ENCODE assay signal across 8 cellular contexts in the genomic region with DNA sequence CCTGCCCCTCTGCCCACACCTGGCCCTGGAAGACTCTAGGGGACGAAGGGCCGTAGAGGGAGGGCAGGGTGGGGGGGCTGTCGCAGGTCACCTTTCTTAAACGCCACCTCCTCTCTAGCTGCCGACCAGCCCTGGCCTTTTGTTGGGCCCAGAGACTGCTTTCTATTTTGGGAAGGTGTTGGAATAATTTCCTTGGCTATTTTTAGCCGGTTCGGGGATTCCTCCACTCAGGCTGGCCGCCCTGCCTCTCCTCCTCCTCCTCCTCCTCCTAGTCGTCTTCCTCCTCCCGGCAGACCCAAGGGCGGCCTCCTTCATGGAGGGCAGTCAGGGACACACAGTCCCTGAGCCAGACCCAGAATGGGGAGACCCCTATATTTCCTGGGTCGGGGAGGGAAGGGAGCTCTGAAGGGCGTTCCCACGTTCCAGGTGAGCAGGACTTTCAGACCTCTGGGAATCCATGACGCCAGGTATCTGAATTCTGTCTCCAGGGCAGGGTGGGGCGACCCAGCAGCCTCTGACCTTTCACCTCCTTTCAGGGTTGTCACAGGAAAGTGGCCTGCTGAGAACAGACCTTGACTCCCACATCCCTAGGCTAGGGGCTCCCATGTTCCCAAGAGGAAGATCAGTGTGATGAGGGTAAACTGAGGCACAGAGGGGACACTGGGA. TPM values are rescaled to one million over a fixed set of nuclear protein-coding genes. Genes with fewer than 3 reads are reported as not detected.
DNase-seq lines count a peak whose midpoint lies in the region; ATAC-seq and TF ChIP-seq lines count a peak whose summit lies in the region.

No MANE protein-coding gene starts in this region.

- peaks cover 0 to 14% of the 10 kb centered on the region in 2 donors for H3K4me1 ChIP-seq in breast epithelium
- peaks cover 12 to 29% (median 21%) of the 10 kb centered on the region in 4 donors for H3K4me1 ChIP-seq in liver (ENCODE audit: control insufficient read depth in 4 of 4, insufficient read depth in 4 of 4, low read length in 3 of 4)
- H3K4me1 ChIP-seq in thoracic aorta (ENCODE audit: control insufficient read depth in 1 of 2, low read depth in 2 of 2), result peaks cover 5 to 24% of the 10 kb centered on the region in 2 donors

- H3K36me3 ChIP-seq in breast epithelium (no peaks in the 10 kb centered on the region), liver (ENCODE audit: control insufficient read depth in 4 of 4, insufficient read depth in 3 of 4, low read depth in 1 of 4, low read length in 3 of 4) (no peaks in the 10 kb centered on the region), thoracic aorta (no peaks in the 10 kb centered on the region)

- peak overlapping the region in 1 of 2 donors; percentile 26 for H3K9ac ChIP-seq in liver (ENCODE audit: low read depth in 1 of 2, low read length in 2 of 2)

- DNase-seq in T-helper 1 cell (no peak), breast epithelium (ENCODE audit: low spot score in 2 of 2) (peak in 1 of 2 donors; percentile 30), thoracic aorta (ENCODE audit: low spot score) (no peak), NCI-H345 (lab: John Stamatoyannopoulos, UW) (no peak)

- H3K27ac ChIP-seq in breast epithelium, result peak overlapping the region; percentile 83 to 95
- peak overlapping the region; percentile 66 to 77 for H3K27ac ChIP-seq in liver (ENCODE audit: low read depth in 1 of 2, low read length in 2 of 2)
- H3K27ac ChIP-seq in thoracic aorta, result peak overlapping the region; percentile 80 to 84

- peaks cover 17% of the 10 kb centered on the region for H3K4me1 Mint-ChIP-seq in T-helper 1 cell treated with Interleukin-12 subunit alpha and Interleukin-12 subunit beta and Interleukin-4 antibody, amounts not matched to agents 30 μg/mL and 1 μg/mL, for 36 hours (ENCODE audit: low read depth)

- H3K27me3 Mint-ChIP-seq in T-helper 1 cell treated with Interleukin-12 subunit alpha and Interleukin-12 subunit beta and Interleukin-4 antibody, amounts not matched to agents 30 μg/mL and 1 μg/mL, for 36 hours (ENCODE audit: low read depth), result peaks cover 27% of the 10 kb centered on the region

- H3K27ac Mint-ChIP-seq in T-helper 1 cell treated with Interleukin-12 subunit alpha and Interleukin-12 subunit beta and Interleukin-4 antibody, amounts not matched to agents 30 μg/mL and 1 μg/mL, for 36 hours, result no peak overlapping the region

- ATAC-seq in thoracic aorta (ENCODE audit: insufficient number of reproducible peaks, low FRiP score, low read depth), result peak; percentile 66
- no peak for ATAC-seq in HG03039 (IDR thresholded peaks at IDR 0.05; ENCODE audit: unreplicated experiment)
- ATAC-seq in HG03442 (IDR thresholded peaks at IDR 0.05; ENCODE audit: unreplicated experiment), result no peak

- no peaks in the 10 kb centered on the region for H3K9me3 Mint-ChIP-seq in T-helper 1 cell treated with Interleukin-12 subunit alpha and Interleukin-12 subunit beta and Interleukin-4 antibody, amounts not matched to agents 30 μg/mL and 1 μg/mL, for 36 hours

- intact Hi-C loops in breast epithelium (cut with DNase I; ENCODE audit: low total_unique reads), result no loop called here

- no peak for TF ChIP-seq RAD21 in liver (IDR thresholded peaks at IDR 0.05)

- TF ChIP-seq CTCF in breast epithelium (IDR thresholded peaks at IDR 0.05) (no peak), liver (IDR thresholded peaks at IDR 0.05; ENCODE audit: low read depth, low read length, missing input control) (no peak), thoracic aorta (IDR thresholded peaks at IDR 0.05) (no peak)

- 34% methylated on average over 16 of the region's 16 CpGs for WGBS in liver

- H3K4me3 ChIP-seq in breast epithelium (peak overlapping the region; percentile 48 to 70 (median 65)), liver (ENCODE audit: low read depth in 1 of 3, low read length in 3 of 3) (peak overlapping the region in 1 of 3 donors; percentile 52), thoracic aorta (peak overlapping the region; percentile 73)

- TF ChIP-seq POLR2A in breast epithelium (IDR thresholded peaks at IDR 0.05), result no peak

- peak overlapping the region; percentile 53 for H3K4me3 Mint-ChIP-seq in T-helper 1 cell treated with Interleukin-12 subunit alpha and Interleukin-12 subunit beta and Interleukin-4 antibody, amounts not matched to agents 30 μg/mL and 1 μg/mL, for 36 hours

- H3K36me3 Mint-ChIP-seq in T-helper 1 cell treated with Interleukin-12 subunit alpha and Interleukin-12 subunit beta and Interleukin-4 antibody, amounts not matched to agents 30 μg/mL and 1 μg/mL, for 36 hours (ENCODE audit: low read depth), result no peaks in the 10 kb centered on the region

- H3K9me3 ChIP-seq in breast epithelium (no peaks in the 10 kb centered on the region), liver (ENCODE audit: control insufficient read depth in 4 of 4, low read length in 3 of 4) (no peaks in the 10 kb centered on the region), thoracic aorta (no peaks in the 10 kb centered on the region)

- H3K27me3 ChIP-seq in breast epithelium (no peaks in the 10 kb centered on the region), liver (ENCODE audit: control insufficient read depth in 4 of 4, insufficient read depth in 4 of 4, low read length in 3 of 4) (no peaks in the 10 kb centered on the region), thoracic aorta (replicated peaks; ENCODE audit: insufficient read depth) (no peaks in the 10 kb centered on the region)

TF ChIP-seq in liver, 16 proteins besides CTCF, POLR2A, EP300 and RAD21:
- peak in 1 of 2 donors; percentile 13 for TF ChIP-seq HNF4A (conservative IDR thresholded peaks at IDR 0.05)
- TF ChIP-seq, protein P1, sequence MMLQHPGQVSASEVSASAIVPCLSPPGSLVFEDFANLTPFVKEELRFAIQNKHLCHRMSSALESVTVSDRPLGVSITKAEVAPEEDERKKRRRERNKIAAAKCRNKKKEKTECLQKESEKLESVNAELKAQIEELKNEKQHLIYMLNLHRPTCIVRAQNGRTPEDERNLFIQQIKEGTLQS (IDR thresholded peaks at IDR 0.05), result no peak
- peak; percentile 39 to 47 for TF ChIP-seq RXRA (IDR thresholded peaks at IDR 0.05)

RNA-seq across cellular contexts. Expression of a gene that starts 19.9 kb away (rescaled TPM):
- total RNA-seq in breast epithelium, result 100 to 1,000 TPM; 136 to 301 (median 172) TPM
- total RNA-seq in liver, result 10 to 100 TPM; 11.6 to 81.3 TPM
- polyA plus RNA-seq in liver, result 10 to 100 TPM; 83.4 to 86.3 TPM
- 100 to 1,000 TPM; 430 to 498 TPM for total RNA-seq in thoracic aorta

RNA-seq across cellular contexts. Expression of a gene that starts 39.0 kb away (rescaled TPM):
- total RNA-seq in breast epithelium, result 10 to 100 TPM; 13.1 to 25.2 (median 15.7) TPM
- 10 to 100 TPM in 1 of 2 donors, 1 to 10 TPM in 1; 5.6 to 38.5 TPM for total RNA-seq in liver
- 1 to 10 TPM in 1 of 2 donors, under 1 TPM in 1; 0.97 to 6.2 TPM for polyA plus RNA-seq in liver
- total RNA-seq in thoracic aorta, result 10 to 100 TPM; 23.6 to 43.3 TPM
